8 cellular contexts compared by ENCODE assay signal in the genomic region with DNA sequence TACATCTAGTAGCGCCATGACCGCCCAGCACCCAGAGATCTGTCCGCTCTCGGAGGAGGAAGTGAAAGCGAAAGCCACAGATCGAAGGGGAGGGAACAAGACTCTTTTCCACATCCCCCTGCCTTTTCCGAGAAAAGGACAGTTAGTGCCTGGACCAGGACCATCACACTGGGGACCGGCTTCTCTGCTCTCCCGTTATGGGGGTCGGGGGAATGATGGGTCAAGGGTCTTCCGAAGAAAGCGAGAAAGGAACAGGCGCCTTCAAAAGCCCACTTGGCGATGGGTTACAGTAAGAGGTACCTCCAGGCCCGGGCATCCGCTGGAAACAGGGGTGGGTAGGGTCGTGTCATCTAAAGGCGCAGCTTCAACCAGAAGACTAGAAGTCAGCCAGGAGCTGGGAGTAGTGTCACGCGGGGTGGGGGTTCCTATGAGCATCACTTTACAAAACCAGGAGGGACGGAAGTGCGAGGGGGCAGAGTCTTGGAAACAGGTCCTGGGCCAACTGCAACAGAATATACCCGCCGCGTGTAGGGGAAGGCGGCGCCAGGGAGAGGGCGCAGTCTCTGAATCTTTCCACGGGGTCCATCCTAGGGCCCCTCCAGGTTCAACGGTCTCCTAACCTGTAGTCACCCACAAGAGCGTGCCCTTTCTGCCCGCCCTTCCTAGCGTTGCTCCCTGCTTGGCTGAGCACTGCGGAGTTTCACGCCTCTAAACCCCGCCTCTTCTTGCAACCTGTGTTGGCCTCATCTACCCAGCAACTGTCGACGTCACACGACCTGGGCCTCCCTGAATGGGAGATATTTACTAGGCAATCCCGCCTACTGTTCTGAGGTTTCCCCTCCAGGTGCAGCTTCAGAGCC. TPM values are rescaled to one million over a fixed set of nuclear protein-coding genes. Genes with fewer than 3 reads are reported as not detected.
DNase-seq lines count a peak whose midpoint lies in the region; ATAC-seq and TF ChIP-seq lines count a peak whose summit lies in the region.

PSMB8 (minus strand) TSS at position 69 of the 860 bp plus-strand sequence; CDS start at position 18, 51 bp downstream.

- peak within 1 kb of the TSS; percentile 99 for H3K4me3 Mint-ChIP-seq in activated T-helper 2 cell treated with anti-CD3 and anti-CD28 coated beads, Interferon-gamma antibody, Interleukin-2, Interleukin-4, amounts not matched to agents 10 μg/mL and 5 μg/mL and 100 μg/mL, durations not matched to agents 14 hours and 24 hours and 36 hours (ENCODE audit: low read depth)
- H3K4me3 Mint-ChIP-seq in natural killer cell, result peak within 1 kb of the TSS; percentile 100

- H3K36me3 Mint-ChIP-seq in activated T-helper 2 cell treated with anti-CD3 and anti-CD28 coated beads, Interferon-gamma antibody, Interleukin-2, Interleukin-4, amounts not matched to agents 10 μg/mL and 5 μg/mL and 100 μg/mL, durations not matched to agents 14 hours and 24 hours and 36 hours (ENCODE audit: low read depth), result peaks cover 95% of the 10 kb centered on the region
- peaks cover 47% of the 10 kb centered on the region for H3K36me3 Mint-ChIP-seq in natural killer cell

- peak within 1 kb of the TSS; percentile 98 for H3K27ac Mint-ChIP-seq in activated T-helper 2 cell treated with anti-CD3 and anti-CD28 coated beads, Interferon-gamma antibody, Interleukin-2, Interleukin-4, amounts not matched to agents 10 μg/mL and 5 μg/mL and 100 μg/mL, durations not matched to agents 14 hours and 24 hours and 36 hours
- peak within 1 kb of the TSS; percentile 96 to 100 for H3K27ac Mint-ChIP-seq in natural killer cell

- H3K4me3 ChIP-seq in RWPE2 (ENCODE audit: severe bottlenecking), result peak within 1 kb of the TSS; percentile 62

- peaks cover 66% of the 10 kb centered on the region for H3K4me1 Mint-ChIP-seq in activated T-helper 2 cell treated with anti-CD3 and anti-CD28 coated beads, Interferon-gamma antibody, Interleukin-2, Interleukin-4, amounts not matched to agents 10 μg/mL and 5 μg/mL and 100 μg/mL, durations not matched to agents 14 hours and 24 hours and 36 hours (ENCODE audit: low read depth)
- H3K4me1 Mint-ChIP-seq in natural killer cell, result peaks cover 90 to 97% of the 10 kb centered on the region in 2 donors

- intact Hi-C loops in activated T-helper 2 cell treated with anti-CD3 and anti-CD28 coated beads, Interferon-gamma antibody, Interleukin-2, Interleukin-4, amounts not matched to agents 10 μg/mL and 5 μg/mL and 100 μg/mL, durations not matched to agents 14 hours and 24 hours and 36 hours (cut with micrococcal nuclease), result loop anchor here (1.0 to 10.0 kb wide), 4 partner anchors 9 to 1009 kb away; partner anchors contain the start of genes HSD17B8, RING1, RXRB and SLC39A7
- intact Hi-C loops in natural killer cell (cut with micrococcal nuclease), result loop anchor here (1.0 to 5.0 kb wide), 3 partner anchors 10 to 647 kb away; partner anchors contain the start of gene PSMB9

- peaks cover 4% of the 10 kb centered on the region for H3K4me1 ChIP-seq in RWPE2 (ENCODE audit: insufficient read depth, poor library complexity, severe bottlenecking)

- peak; percentile 91 for DNase-seq in ELF-1 (ENCODE audit: low read depth, low spot score)
- DNase-seq in H4 (ENCODE audit: low spot score), result peak; percentile 97
- DNase-seq in LoVo (ENCODE audit: low spot score), result peak; percentile 98
- DNase-seq in RWPE2 (ENCODE audit: low spot score), result peak; percentile 95
- peak; percentile 96 for DNase-seq in activated T-helper 2 cell treated with anti-CD3 and anti-CD28 coated beads, Interferon-gamma antibody, Interleukin-2, Interleukin-4, amounts not matched to agents 10 μg/mL and 5 μg/mL and 100 μg/mL, durations not matched to agents 14 hours and 24 hours and 36 hours (ENCODE audit: low spot score)
- DNase-seq in fibroblast of peridontal ligament (ENCODE audit: extremely low read depth), result peak; percentile 92
- peak; percentile 98 for DNase-seq in natural killer cell
- peak; percentile 95 to 99 (median 96) for DNase-seq in stimulated activated naive CD4-positive, alpha-beta T cell (lab: John Stamatoyannopoulos, UW)

- no peaks in the 10 kb centered on the region for H3K9me3 Mint-ChIP-seq in activated T-helper 2 cell treated with anti-CD3 and anti-CD28 coated beads, Interferon-gamma antibody, Interleukin-2, Interleukin-4, amounts not matched to agents 10 μg/mL and 5 μg/mL and 100 μg/mL, durations not matched to agents 14 hours and 24 hours and 36 hours
- H3K9me3 Mint-ChIP-seq in natural killer cell, result no peaks in the 10 kb centered on the region

- no peaks in the 10 kb centered on the region for H3K27me3 ChIP-seq in RWPE2 (ENCODE audit: insufficient read depth, poor library complexity, severe bottlenecking)

- no peaks in the 10 kb centered on the region for H3K27me3 Mint-ChIP-seq in activated T-helper 2 cell treated with anti-CD3 and anti-CD28 coated beads, Interferon-gamma antibody, Interleukin-2, Interleukin-4, amounts not matched to agents 10 μg/mL and 5 μg/mL and 100 μg/mL, durations not matched to agents 14 hours and 24 hours and 36 hours (ENCODE audit: low read depth)
- H3K27me3 Mint-ChIP-seq in natural killer cell (ENCODE audit: low read depth in 2 of 2), result no peaks in the 10 kb centered on the region

- H3K27ac ChIP-seq in RWPE2 (ENCODE audit: poor library complexity, severe bottlenecking), result peak within 1 kb of the TSS; percentile 50

- peak; percentile 94 for ATAC-seq in RWPE2 (ENCODE audit: low read depth)
- peak; percentile 81 to 93 (median 85) for ATAC-seq in natural killer cell

- peaks cover 44% of the 10 kb centered on the region for H3K36me3 ChIP-seq in RWPE2 (ENCODE audit: low read depth)

- TF ChIP-seq CTCF in RWPE2 (IDR thresholded peaks at IDR 0.05; ENCODE audit: poor library complexity, severe bottlenecking), result no peak
- TF ChIP-seq CTCF in natural killer cell (IDR thresholded peaks at IDR 0.05), result no peak

- H3K9me3 ChIP-seq in RWPE2 (ENCODE audit: severe bottlenecking), result no peaks in the 10 kb centered on the region

RNA-seq across cellular contexts. Expression of gene PSMB8, which starts in this region (rescaled TPM):
- total RNA-seq in H4 (2014; rRNA removed; shearing (Covaris generic)), result 210 and 212 TPM in 2 replicates
- total RNA-seq in activated T-helper 2 cell treated with anti-CD3 and anti-CD28 coated beads, Interferon-gamma antibody, Interleukin-2, Interleukin-4, amounts not matched to agents 10 μg/mL and 5 μg/mL and 100 μg/mL, durations not matched to agents 14 hours and 24 hours and 36 hours, result 352 and 368 TPM in 2 replicates
- total RNA-seq in natural killer cell, result 100 to 1,000 TPM; 160 to 170 (median 161) TPM

Comparison
In these comparisons a context has a peak if more than half of its experiments do, and no peak if none do; other contexts are left out.
1. Peak in every context shown above with its lines: DNase-seq, ATAC-seq, H3K4me3 ChIP-seq and H3K27ac ChIP-seq.